ENCODE assay signal across 8 cellular contexts in the genomic region with DNA sequence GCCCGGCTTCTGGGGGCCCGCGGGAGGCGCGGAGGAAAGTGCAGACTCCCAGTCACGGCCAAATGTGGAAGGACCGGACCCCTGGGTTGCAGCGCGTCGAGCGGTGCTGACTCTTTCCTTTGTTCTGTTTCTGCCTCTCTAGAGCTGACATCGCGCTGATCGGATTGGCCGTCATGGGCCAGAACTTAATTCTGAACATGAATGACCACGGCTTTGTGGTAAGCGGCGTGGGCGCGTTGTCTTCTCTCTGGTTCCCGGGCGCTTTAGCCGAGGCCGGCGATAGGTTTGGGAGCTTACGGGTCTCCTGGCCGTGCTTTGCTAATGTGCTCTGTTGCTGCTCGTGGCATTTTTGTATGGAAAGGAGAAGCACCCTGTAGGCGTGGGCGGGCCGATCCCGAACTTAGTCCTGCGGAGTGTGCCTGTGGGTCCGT. TPM values are rescaled to one million over a fixed set of nuclear protein-coding genes. Genes with fewer than 3 reads are reported as not detected.
A peak's percentile ranks its signal among the peaks of the same experiment; 100 is the strongest.
DNase-seq lines count a peak whose midpoint lies in the region; ATAC-seq and TF ChIP-seq lines count a peak whose summit lies in the region.

No MANE protein-coding gene starts in this region.

- H3K27ac ChIP-seq in neutrophil, result peak overlapping the region; percentile 96

- no peaks in the 10 kb centered on the region for H3K27me3 Mint-ChIP-seq in activated T-cell treated with anti-CD3 and anti-CD28 coated beads, Interleukin-2, amount 50 U/mL, for 72 hours (ENCODE audit: low read depth)

- no peaks in the 10 kb centered on the region for H3K9me3 Mint-ChIP-seq in activated T-cell treated with anti-CD3 and anti-CD28 coated beads, Interleukin-2, amount 50 U/mL, for 72 hours

- H3K4me1 Mint-ChIP-seq in activated T-cell treated with anti-CD3 and anti-CD28 coated beads, Interleukin-2, amount 50 U/mL, for 72 hours (ENCODE audit: low read depth), result peaks cover 35% of the 10 kb centered on the region

- H3K36me3 Mint-ChIP-seq in activated T-cell treated with anti-CD3 and anti-CD28 coated beads, Interleukin-2, amount 50 U/mL, for 72 hours (ENCODE audit: insufficient read depth in 2 of 2), result peaks cover 5 to 18% of the 10 kb centered on the region in 2 donors

- H3K4me3 Mint-ChIP-seq in activated T-cell treated with anti-CD3 and anti-CD28 coated beads, Interleukin-2, amount 50 U/mL, for 72 hours, result peak overlapping the region; percentile 92 to 96

- in situ Hi-C loops in HAP-1 (cut with MboI; ENCODE audit: low sequenced_read_pairs), result loop anchor here (25.0 kb wide), 1 partner anchor 88 kb away; no protein-coding TSS in a partner anchor

- H3K4me1 ChIP-seq in HAP-1 (peaks cover 14% of the 10 kb centered on the region), neutrophil (ENCODE audit: control insufficient read depth in 1 of 2, insufficient read depth in 1 of 2, low read depth in 1 of 2, low read length in 1 of 2) (peaks cover 60 to 65% of the 10 kb centered on the region in 2 experiments)

- TF ChIP-seq CTCF in neutrophil (IDR thresholded peaks at IDR 0.05), result no peak

- H3K9me3 ChIP-seq in HAP-1, result peaks cover under 1% of the 10 kb centered on the region; the same call in 1 of the 2 replicates
- H3K9me3 ChIP-seq in neutrophil, result no peaks in the 10 kb centered on the region

- H3K27me3 ChIP-seq in HAP-1 (ENCODE audit: low read depth) (no peaks in the 10 kb centered on the region), neutrophil (no peaks in the 10 kb centered on the region)

- DNase-seq in CD1c-positive myeloid dendritic cell (ENCODE audit: extremely low spot score) (peak; percentile 89), HAP-1 (ENCODE audit: low spot score in 2 of 2) (peak in 1 of 2 experiments; percentile 13), foreskin melanocyte (peak; percentile 32), HuH-7 (ENCODE audit: low spot score) (no peak), NCI-H526 treated with DMSO at 0.1 percent for 48 hours (lab: John Stamatoyannopoulos, UW) (no peak)
- DNase-seq in activated T-cell treated with anti-CD3 and anti-CD28 coated beads, Interleukin-2, amount 50 U/mL, for 72 hours, result no peak

- peak overlapping the region; percentile 52 for H3K27ac Mint-ChIP-seq in activated T-cell treated with anti-CD3 and anti-CD28 coated beads, Interleukin-2, amount 50 U/mL, for 72 hours

- H3K4me3 ChIP-seq in HAP-1 (peak overlapping the region; percentile 90), neutrophil (ENCODE audit: low read depth in 1 of 2, low read length in 1 of 2) (peak overlapping the region; percentile 92 to 100)

- H3K36me3 ChIP-seq in HAP-1 (replicated peaks) (peaks cover 38% of the 10 kb centered on the region), neutrophil (peaks cover 38% of the 10 kb centered on the region)

- ATAC-seq in activated T-cell treated with anti-CD3 and anti-CD28 coated beads, Interleukin-2, amount 50 U/mL, for 72 hours (replicated peaks in 1 of 2), result no peak
- no peak for ATAC-seq in GM19035 (IDR thresholded peaks at IDR 0.05; ENCODE audit: unreplicated experiment)

RNA-seq across cellular contexts. Expression of a gene that starts 0.6 kb away (rescaled TPM):
- 10 to 100 TPM; 66.7 to 78.8 TPM for total RNA-seq in activated T-cell treated with anti-CD3 and anti-CD28 coated beads, Interleukin-2, amount 50 U/mL, for 72 hours

RNA-seq across cellular contexts. Expression of a gene that starts 30.7 kb away (rescaled TPM):
- total RNA-seq in activated T-cell treated with anti-CD3 and anti-CD28 coated beads, Interleukin-2, amount 50 U/mL, for 72 hours, result 10 to 100 TPM; 15.7 to 16.8 TPM

RNA-seq across cellular contexts. Expression of a gene that starts 50.3 kb away (rescaled TPM):
- total RNA-seq in activated T-cell treated with anti-CD3 and anti-CD28 coated beads, Interleukin-2, amount 50 U/mL, for 72 hours, result under 1 TPM in 1 of 2 donors, not detected in 1; 0.69 TPM

Comparison
In these comparisons a context has a peak if more than half of its experiments do, and no peak if none do; other contexts are left out.
1. DNase-seq: peak in CD1c-positive myeloid dendritic cell (single experiment) and foreskin melanocyte (single experiment); none in activated T-cell treated with anti-CD3 and anti-CD28 coated beads, Interleukin-2, amount 50 U/mL, for 72 hours (0 of 2), HuH-7 (single experiment) and NCI-H526 treated with DMSO at 0.1 percent for 48 hours (single experiment).